1 cellular context compared by ENCODE assay signal in the genomic region with DNA sequence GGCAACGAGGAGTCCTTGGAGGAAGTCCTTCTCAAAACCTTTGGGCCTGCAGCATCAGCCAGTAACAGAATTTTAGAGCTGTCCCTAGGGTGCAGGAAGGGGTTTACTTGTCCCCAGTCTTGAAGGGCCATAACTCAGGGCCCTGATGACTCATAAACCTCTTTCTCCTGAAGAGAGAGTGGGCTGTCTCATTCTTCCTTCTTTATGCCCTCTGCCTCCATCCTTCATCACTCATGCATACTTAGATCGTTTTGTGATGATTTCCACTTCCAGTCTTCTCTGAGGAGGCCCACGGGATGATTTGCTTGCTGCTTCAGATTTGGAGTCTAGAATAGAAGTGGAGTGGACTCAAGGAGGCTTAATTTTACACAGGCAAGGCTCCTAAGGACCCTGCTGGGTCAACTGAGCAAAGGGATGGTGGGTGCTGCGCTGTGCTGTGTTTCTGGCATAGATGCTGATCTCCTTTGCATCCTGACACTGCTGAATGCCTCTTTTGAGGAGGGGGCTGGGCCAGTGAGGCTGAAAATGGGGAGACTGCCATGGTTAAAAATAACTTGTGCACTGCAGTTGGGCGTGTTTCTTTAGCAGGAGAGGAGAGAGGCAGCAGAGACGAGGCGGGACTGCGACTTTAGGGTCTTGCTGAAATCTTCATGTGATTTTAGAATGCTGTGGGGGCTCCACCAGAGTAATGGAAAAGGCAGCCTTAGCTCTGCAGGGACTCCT.
TF ChIP-seq lines count a peak whose summit lies in the region.

No MANE protein-coding gene starts in this region.

TF ChIP-seq in GM12878, 131 proteins besides CTCF, POLR2A, EP300 and RAD21:
- TF ChIP-seq POU2F2 (IDR thresholded peaks at IDR 0.05; ENCODE audit: borderline replicate concordance, low read depth, low read length) (no peak), NBN (IDR thresholded peaks at IDR 0.05) (no peak), TCF7 (IDR thresholded peaks at IDR 0.05; ENCODE audit: borderline replicate concordance) (no peak), NR2F1 (conservative IDR thresholded peaks at IDR 0.05) (no peak), MXI1 (IDR thresholded peaks at IDR 0.05; ENCODE audit: low read depth, low read length) (no peak), KDM1A (IDR thresholded peaks at IDR 0.05; ENCODE audit: borderline replicate concordance) (no peak), CREM (IDR thresholded peaks at IDR 0.05; ENCODE audit: low read depth) (no peak), HDAC2 (IDR thresholded peaks at IDR 0.05) (no peak), EED (IDR thresholded peaks at IDR 0.05; ENCODE audit: low read depth) (no peak), RBBP5 (conservative IDR thresholded peaks at IDR 0.05) (no peak), MTA3 (IDR thresholded peaks at IDR 0.05; ENCODE audit: borderline replicate concordance, low read length) (no peak), SREBF2 (IDR thresholded peaks at IDR 0.05; ENCODE audit: low read length) (no peak)
- TF ChIP-seq, protein P1, sequence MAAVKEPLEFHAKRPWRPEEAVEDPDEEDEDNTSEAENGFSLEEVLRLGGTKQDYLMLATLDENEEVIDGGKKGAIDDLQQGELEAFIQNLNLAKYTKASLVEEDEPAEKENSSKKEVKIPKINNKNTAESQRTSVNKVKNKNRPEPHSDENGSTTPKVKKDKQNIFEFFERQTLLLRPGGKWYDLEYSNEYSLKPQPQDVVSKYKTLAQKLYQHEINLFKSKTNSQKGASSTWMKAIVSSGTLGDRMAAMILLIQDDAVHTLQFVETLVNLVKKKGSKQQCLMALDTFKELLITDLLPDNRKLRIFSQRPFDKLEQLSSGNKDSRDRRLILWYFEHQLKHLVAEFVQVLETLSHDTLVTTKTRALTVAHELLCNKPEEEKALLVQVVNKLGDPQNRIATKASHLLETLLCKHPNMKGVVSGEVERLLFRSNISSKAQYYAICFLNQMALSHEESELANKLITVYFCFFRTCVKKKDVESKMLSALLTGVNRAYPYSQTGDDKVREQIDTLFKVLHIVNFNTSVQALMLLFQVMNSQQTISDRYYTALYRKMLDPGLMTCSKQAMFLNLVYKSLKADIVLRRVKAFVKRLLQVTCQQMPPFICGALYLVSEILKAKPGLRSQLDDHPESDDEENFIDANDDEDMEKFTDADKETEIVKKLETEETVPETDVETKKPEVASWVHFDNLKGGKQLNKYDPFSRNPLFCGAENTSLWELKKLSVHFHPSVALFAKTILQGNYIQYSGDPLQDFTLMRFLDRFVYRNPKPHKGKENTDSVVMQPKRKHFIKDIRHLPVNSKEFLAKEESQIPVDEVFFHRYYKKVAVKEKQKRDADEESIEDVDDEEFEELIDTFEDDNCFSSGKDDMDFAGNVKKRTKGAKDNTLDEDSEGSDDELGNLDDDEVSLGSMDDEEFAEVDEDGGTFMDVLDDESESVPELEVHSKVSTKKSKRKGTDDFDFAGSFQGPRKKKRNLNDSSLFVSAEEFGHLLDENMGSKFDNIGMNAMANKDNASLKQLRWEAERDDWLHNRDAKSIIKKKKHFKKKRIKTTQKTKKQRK (IDR thresholded peaks at IDR 0.05; ENCODE audit: low read depth, low read length) = no peak
- TF ChIP-seq, protein P2, sequence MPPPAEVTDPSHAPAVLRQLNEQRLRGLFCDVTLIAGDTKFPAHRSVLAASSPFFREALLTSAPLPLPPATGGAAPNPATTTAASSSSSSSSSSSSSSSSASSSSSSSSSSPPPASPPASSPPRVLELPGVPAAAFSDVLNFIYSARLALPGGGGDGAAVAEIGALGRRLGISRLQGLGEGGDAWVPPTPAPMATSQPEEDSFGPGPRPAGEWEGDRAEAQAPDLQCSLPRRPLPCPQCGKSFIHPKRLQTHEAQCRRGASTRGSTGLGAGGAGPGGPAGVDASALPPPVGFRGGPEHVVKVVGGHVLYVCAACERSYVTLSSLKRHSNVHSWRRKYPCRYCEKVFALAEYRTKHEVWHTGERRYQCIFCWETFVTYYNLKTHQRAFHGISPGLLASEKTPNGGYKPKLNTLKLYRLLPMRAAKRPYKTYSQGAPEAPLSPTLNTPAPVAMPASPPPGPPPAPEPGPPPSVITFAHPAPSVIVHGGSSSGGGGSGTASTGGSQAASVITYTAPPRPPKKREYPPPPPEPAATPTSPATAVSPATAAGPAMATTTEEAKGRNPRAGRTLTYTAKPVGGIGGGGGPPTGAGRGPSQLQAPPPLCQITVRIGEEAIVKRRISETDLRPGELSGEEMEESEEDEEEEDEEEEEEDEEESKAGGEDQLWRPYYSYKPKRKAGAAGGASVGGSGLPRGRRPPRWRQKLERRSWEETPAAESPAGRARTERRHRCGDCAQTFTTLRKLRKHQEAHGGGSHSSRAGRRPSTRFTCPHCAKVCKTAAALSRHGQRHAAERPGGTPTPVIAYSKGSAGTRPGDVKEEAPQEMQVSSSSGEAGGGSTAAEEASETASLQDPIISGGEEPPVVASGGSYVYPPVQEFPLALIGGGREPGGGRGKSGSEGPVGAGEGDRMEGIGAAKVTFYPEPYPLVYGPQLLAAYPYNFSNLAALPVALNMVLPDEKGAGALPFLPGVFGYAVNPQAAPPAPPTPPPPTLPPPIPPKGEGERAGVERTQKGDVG (CRISPR knock-in tag; IDR thresholded peaks at IDR 0.05) = no peak
- TF ChIP-seq, protein P3, sequence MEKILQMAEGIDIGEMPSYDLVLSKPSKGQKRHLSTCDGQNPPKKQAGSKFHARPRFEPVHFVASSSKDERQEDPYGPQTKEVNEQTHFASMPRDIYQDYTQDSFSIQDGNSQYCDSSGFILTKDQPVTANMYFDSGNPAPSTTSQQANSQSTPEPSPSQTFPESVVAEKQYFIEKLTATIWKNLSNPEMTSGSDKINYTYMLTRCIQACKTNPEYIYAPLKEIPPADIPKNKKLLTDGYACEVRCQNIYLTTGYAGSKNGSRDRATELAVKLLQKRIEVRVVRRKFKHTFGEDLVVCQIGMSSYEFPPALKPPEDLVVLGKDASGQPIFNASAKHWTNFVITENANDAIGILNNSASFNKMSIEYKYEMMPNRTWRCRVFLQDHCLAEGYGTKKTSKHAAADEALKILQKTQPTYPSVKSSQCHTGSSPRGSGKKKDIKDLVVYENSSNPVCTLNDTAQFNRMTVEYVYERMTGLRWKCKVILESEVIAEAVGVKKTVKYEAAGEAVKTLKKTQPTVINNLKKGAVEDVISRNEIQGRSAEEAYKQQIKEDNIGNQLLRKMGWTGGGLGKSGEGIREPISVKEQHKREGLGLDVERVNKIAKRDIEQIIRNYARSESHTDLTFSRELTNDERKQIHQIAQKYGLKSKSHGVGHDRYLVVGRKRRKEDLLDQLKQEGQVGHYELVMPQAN (conservative IDR thresholded peaks at IDR 0.05) = no peak
- TF ChIP-seq, protein P4, sequence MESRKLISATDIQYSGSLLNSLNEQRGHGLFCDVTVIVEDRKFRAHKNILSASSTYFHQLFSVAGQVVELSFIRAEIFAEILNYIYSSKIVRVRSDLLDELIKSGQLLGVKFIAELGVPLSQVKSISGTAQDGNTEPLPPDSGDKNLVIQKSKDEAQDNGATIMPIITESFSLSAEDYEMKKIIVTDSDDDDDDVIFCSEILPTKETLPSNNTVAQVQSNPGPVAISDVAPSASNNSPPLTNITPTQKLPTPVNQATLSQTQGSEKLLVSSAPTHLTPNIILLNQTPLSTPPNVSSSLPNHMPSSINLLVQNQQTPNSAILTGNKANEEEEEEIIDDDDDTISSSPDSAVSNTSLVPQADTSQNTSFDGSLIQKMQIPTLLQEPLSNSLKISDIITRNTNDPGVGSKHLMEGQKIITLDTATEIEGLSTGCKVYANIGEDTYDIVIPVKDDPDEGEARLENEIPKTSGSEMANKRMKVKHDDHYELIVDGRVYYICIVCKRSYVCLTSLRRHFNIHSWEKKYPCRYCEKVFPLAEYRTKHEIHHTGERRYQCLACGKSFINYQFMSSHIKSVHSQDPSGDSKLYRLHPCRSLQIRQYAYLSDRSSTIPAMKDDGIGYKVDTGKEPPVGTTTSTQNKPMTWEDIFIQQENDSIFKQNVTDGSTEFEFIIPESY (IDR thresholded peaks at IDR 0.05) = no peak
- TF ChIP-seq, protein P5, sequence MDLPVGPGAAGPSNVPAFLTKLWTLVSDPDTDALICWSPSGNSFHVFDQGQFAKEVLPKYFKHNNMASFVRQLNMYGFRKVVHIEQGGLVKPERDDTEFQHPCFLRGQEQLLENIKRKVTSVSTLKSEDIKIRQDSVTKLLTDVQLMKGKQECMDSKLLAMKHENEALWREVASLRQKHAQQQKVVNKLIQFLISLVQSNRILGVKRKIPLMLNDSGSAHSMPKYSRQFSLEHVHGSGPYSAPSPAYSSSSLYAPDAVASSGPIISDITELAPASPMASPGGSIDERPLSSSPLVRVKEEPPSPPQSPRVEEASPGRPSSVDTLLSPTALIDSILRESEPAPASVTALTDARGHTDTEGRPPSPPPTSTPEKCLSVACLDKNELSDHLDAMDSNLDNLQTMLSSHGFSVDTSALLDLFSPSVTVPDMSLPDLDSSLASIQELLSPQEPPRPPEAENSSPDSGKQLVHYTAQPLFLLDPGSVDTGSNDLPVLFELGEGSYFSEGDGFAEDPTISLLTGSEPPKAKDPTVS (IDR thresholded peaks at IDR 0.05; ENCODE audit: low read depth, low read length) = no peak
- TF ChIP-seq, protein P6, sequence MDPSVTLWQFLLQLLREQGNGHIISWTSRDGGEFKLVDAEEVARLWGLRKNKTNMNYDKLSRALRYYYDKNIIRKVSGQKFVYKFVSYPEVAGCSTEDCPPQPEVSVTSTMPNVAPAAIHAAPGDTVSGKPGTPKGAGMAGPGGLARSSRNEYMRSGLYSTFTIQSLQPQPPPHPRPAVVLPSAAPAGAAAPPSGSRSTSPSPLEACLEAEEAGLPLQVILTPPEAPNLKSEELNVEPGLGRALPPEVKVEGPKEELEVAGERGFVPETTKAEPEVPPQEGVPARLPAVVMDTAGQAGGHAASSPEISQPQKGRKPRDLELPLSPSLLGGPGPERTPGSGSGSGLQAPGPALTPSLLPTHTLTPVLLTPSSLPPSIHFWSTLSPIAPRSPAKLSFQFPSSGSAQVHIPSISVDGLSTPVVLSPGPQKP (IDR thresholded peaks at IDR 0.05; ENCODE audit: low read depth, low read length) = no peak
